ENCODE assay signal across 8 cellular contexts in the genomic region with DNA sequence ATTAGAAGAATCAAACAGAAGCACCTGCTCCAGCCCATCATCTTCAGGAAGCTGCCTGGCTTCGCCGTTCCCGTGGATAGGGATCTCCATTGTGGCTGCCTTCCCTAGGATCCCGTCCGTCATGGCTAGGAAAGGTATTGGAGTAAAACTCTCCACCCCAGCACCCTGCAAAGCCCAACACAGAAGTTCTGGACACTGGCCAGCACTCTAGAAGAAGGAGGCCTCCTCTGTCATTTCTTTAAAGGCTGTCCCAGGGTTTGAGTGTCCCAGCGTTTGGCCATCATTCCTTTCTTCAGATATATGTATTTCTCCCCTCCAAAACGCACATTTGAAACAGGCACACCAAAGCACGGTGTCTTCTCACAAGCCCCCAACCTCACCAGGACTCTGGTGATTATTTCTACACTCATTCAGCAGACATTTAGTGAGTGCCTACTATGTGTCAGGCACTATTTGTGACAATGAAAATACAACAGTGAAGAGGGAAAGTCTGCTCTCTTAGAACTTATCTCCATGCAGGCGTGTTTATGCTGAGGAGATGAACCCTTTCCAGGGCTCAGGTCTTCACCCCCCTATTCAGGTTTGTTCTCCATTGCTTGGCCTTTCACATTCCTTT. TPM values are rescaled to one million over a fixed set of nuclear protein-coding genes. Genes with fewer than 3 reads are reported as not detected.
DNase-seq lines count a peak whose midpoint lies in the region; ATAC-seq, FAIRE-seq and TF ChIP-seq lines count a peak whose summit lies in the region.

No MANE protein-coding gene starts in this region.

- H3K36me3 ChIP-seq in Karpas-422 (ENCODE audit: insufficient read depth, low read length), result peaks cover 35% of the 10 kb centered on the region
- peaks cover 6 to 56% (median 13%) of the 10 kb centered on the region in 3 experiments for H3K36me3 ChIP-seq in naive thymus-derived CD4-positive, alpha-beta T cell (ENCODE audit: control insufficient read depth in 2 of 3, insufficient read depth in 3 of 3, low read length in 3 of 3)

- CTCF ChIA-PET in naive thymus-derived CD4-positive, alpha-beta T cell (lab: Charles Lee), result no interaction called here

- H3K4me3 ChIP-seq in AG09309 (ENCODE audit: control insufficient read depth, low read depth, low read length), result peak overlapping the region; percentile 71
- peak overlapping the region; percentile 92 for H3K4me3 ChIP-seq in Karpas-422 (ENCODE audit: low read length)
- peak overlapping the region; percentile 74 for H3K4me3 ChIP-seq in naive thymus-derived CD4-positive, alpha-beta T cell (ENCODE audit: low read length)

- intact Hi-C loops in dendritic cell treated with granulocyte-macrophage colony-stimulating factor and Interleukin-4, amounts not matched to agents 40 ng/mL and 50 ng/mL, for 4 days (cut with micrococcal nuclease), result loop anchor here (2.0 to 5.0 kb wide), 4 partner anchors 90 to 246 kb away; partner anchors contain the start of genes FHIP1B, ILK, RRP8 and SMPD1
- intact Hi-C loops in naive thymus-derived CD4-positive, alpha-beta T cell (cut with micrococcal nuclease), result loop anchor here (2.0 to 10.0 kb wide), 11 partner anchors 38 to 1876 kb away; partner anchors contain the start of genes TRIM22 (in 2 of the 2), TRIM5 (in 2 of the 2), EIF3F (in 1 of the 2) and HPX (in 1 of the 2)

- H3K36me3 Mint-ChIP-seq in dendritic cell treated with granulocyte-macrophage colony-stimulating factor and Interleukin-4, amounts not matched to agents 40 ng/mL and 50 ng/mL, for 4 days (ENCODE audit: low read depth), result peaks cover 68% of the 10 kb centered on the region
- H3K36me3 Mint-ChIP-seq in naive thymus-derived CD4-positive, alpha-beta T cell, result peaks cover 12 to 38% (median 13%) of the 10 kb centered on the region in 5 donors

- peaks cover 21% of the 10 kb centered on the region for H3K4me1 ChIP-seq in Karpas-422 (ENCODE audit: low read length)
- peaks cover 22 to 24% of the 10 kb centered on the region in 2 donors for H3K4me1 ChIP-seq in naive thymus-derived CD4-positive, alpha-beta T cell (ENCODE audit: control insufficient read depth in 2 of 2, insufficient read depth in 2 of 2, low read length in 2 of 2)

- H3K9me3 ChIP-seq in Karpas-422 (ENCODE audit: low read length), result no peaks in the 10 kb centered on the region
- H3K9me3 ChIP-seq in naive thymus-derived CD4-positive, alpha-beta T cell (ENCODE audit: control insufficient read depth in 2 of 3, low read length in 3 of 3), result no peaks in the 10 kb centered on the region

- ATAC-seq in naive thymus-derived CD4-positive, alpha-beta T cell, result no peak

- no peak for FAIRE-seq in GM12891 (lab: Jason Lieb, UNC)

- no peak for DNase-seq in AG09309 (ENCODE audit: low read depth)
- no peak for DNase-seq in Karpas-422
- no peak for DNase-seq in naive thymus-derived CD4-positive, alpha-beta T cell
- no peak for DNase-seq in RPMI8226
- DNase-seq in NCI-H526 (lab: John Stamatoyannopoulos, UW), result no peak
- no peak for DNase-seq in GM12891 (ENCODE audit: insufficient read length, low spot score)
- no peak for DNase-seq in germinal center (ENCODE audit: low spot score)

- H3K27ac ChIP-seq in Karpas-422 (ENCODE audit: low read length), result no peak overlapping the region
- H3K27ac ChIP-seq in naive thymus-derived CD4-positive, alpha-beta T cell (ENCODE audit: low read depth, low read length), result peak overlapping the region; percentile 86

- peak overlapping the region; percentile 88 for H3K4me2 ChIP-seq in Karpas-422 (ENCODE audit: low read depth, low read length, poor library complexity, severe bottlenecking)

- H3K9ac ChIP-seq in Karpas-422 (ENCODE audit: low read length), result peak overlapping the region; percentile 97

- no peaks in the 10 kb centered on the region for H3K9me2 ChIP-seq in Karpas-422 (replicated peaks; ENCODE audit: insufficient read depth, low read length)

- peaks cover 15% of the 10 kb centered on the region for H4K20me1 ChIP-seq in Karpas-422 (ENCODE audit: insufficient read depth, low read depth, low read length)

- H3K27me3 ChIP-seq in Karpas-422 (ENCODE audit: low read length), result no peaks in the 10 kb centered on the region
- H3K27me3 ChIP-seq in naive thymus-derived CD4-positive, alpha-beta T cell (ENCODE audit: control insufficient read depth in 2 of 2, insufficient read depth in 2 of 2, low read length in 2 of 2), result no peaks in the 10 kb centered on the region

- H3K4me3 Mint-ChIP-seq in dendritic cell treated with granulocyte-macrophage colony-stimulating factor and Interleukin-4, amounts not matched to agents 40 ng/mL and 50 ng/mL, for 4 days, result peak overlapping the region; percentile 95
- peak overlapping the region; percentile 87 to 99 (median 97) for H3K4me3 Mint-ChIP-seq in naive thymus-derived CD4-positive, alpha-beta T cell

- no peak for TF ChIP-seq CTCF in AG09309 (IDR thresholded peaks at IDR 0.05; ENCODE audit: control insufficient read depth, insufficient read depth, low read depth, low read length, missing control alignments)

- peaks cover 49% of the 10 kb centered on the region for H3K4me1 Mint-ChIP-seq in dendritic cell treated with granulocyte-macrophage colony-stimulating factor and Interleukin-4, amounts not matched to agents 40 ng/mL and 50 ng/mL, for 4 days (ENCODE audit: low read depth)
- H3K4me1 Mint-ChIP-seq in naive thymus-derived CD4-positive, alpha-beta T cell, result peaks cover 29 to 48% (median 43%) of the 10 kb centered on the region in 7 donors

- peaks cover 56% of the 10 kb centered on the region for H3K79me2 ChIP-seq in Karpas-422 (ENCODE audit: low read length)

- POLR2A ChIA-PET in naive thymus-derived CD4-positive, alpha-beta T cell (lab: Charles Lee), result no interaction called here

- H3K9me3 Mint-ChIP-seq in dendritic cell treated with granulocyte-macrophage colony-stimulating factor and Interleukin-4, amounts not matched to agents 40 ng/mL and 50 ng/mL, for 4 days, result no peaks in the 10 kb centered on the region
- H3K9me3 Mint-ChIP-seq in naive thymus-derived CD4-positive, alpha-beta T cell, result peaks cover 0 to 1% (median 0%) of the 10 kb centered on the region in 11 donors

- H3K27me3 Mint-ChIP-seq in dendritic cell treated with granulocyte-macrophage colony-stimulating factor and Interleukin-4, amounts not matched to agents 40 ng/mL and 50 ng/mL, for 4 days, result no peaks in the 10 kb centered on the region
- H3K27me3 Mint-ChIP-seq in naive thymus-derived CD4-positive, alpha-beta T cell, result no peaks in the 10 kb centered on the region

- no peak overlapping the region; the same call in 1 of the 2 replicates for H2AFZ ChIP-seq in Karpas-422 (ENCODE audit: low read length)

- TF ChIP-seq POLR2A in GM12891 (IDR thresholded peaks at IDR 0.05; ENCODE audit: low read depth, low read length), result no peak

- peak overlapping the region; percentile 96 for H3K27ac Mint-ChIP-seq in dendritic cell treated with granulocyte-macrophage colony-stimulating factor and Interleukin-4, amounts not matched to agents 40 ng/mL and 50 ng/mL, for 4 days
- H3K27ac Mint-ChIP-seq in naive thymus-derived CD4-positive, alpha-beta T cell, result peak overlapping the region; percentile 93 to 99 (median 98)

TF ChIP-seq in GM12891, 5 proteins besides CTCF, POLR2A, EP300 and RAD21:
- TF ChIP-seq TAF1 (IDR thresholded peaks at IDR 0.05; ENCODE audit: low read depth, low read length) (no peak), POU2F2 (IDR thresholded peaks at IDR 0.05; ENCODE audit: low read depth, low read length) (no peak), PAX5 (IDR thresholded peaks at IDR 0.05; ENCODE audit: insufficient read depth, low read length, severe bottlenecking) (no peak), SPI1 (IDR thresholded peaks at IDR 0.05; ENCODE audit: low read depth, low read length) (no peak), POLR2AphosphoS5 (IDR thresholded peaks at IDR 0.05; ENCODE audit: low read depth, low read length) (no peak)

RNA-seq across cellular contexts. Expression of gene ARFIP2, which starts 0.7 kb away (rescaled TPM):
- total RNA-seq in Karpas-422 (2014; rRNA removed; shearing (Covaris generic); ENCODE audit: low replicate concordance), result 36.3 and 49.7 TPM in 2 replicates
- 10 to 100 TPM; 48.6 to 63.4 (median 53.8) TPM for total RNA-seq in naive thymus-derived CD4-positive, alpha-beta T cell
- 10 to 100 TPM; 35.7 to 45.7 TPM for polyA plus RNA-seq in naive thymus-derived CD4-positive, alpha-beta T cell
- 34.4 TPM for polyA plus RNA-seq in GM12891 (2012; ENCODE audit: low read depth, missing spikeins)

RNA-seq across cellular contexts. Expression of gene TIMM10B, which starts 0.9 kb away (rescaled TPM):
- 36.3 and 57.2 TPM in 2 replicates for total RNA-seq in Karpas-422 (2014; rRNA removed; shearing (Covaris generic); ENCODE audit: low replicate concordance)
- total RNA-seq in naive thymus-derived CD4-positive, alpha-beta T cell, result 10 to 100 TPM; 39.3 to 68.4 (median 59.2) TPM
- polyA plus RNA-seq in naive thymus-derived CD4-positive, alpha-beta T cell, result 10 to 100 TPM; 32.8 to 38.8 TPM
- 26.1 TPM for polyA plus RNA-seq in GM12891 (2012; ENCODE audit: low read depth, missing spikeins)

RNA-seq across cellular contexts. Expression of gene TRIM3, which starts 6.7 kb away (rescaled TPM):
- 13.3 and 20.4 TPM in 2 replicates for total RNA-seq in Karpas-422 (2014; rRNA removed; shearing (Covaris generic); ENCODE audit: low replicate concordance)
- 10 to 100 TPM in 4 of 5 experiments, 1 to 10 TPM in 1; 8.1 to 20.7 (median 17.2) TPM for total RNA-seq in naive thymus-derived CD4-positive, alpha-beta T cell
- polyA plus RNA-seq in naive thymus-derived CD4-positive, alpha-beta T cell, result 1 to 10 TPM; 1.6 to 4.2 TPM
- polyA plus RNA-seq in GM12891 (2012; ENCODE audit: low read depth, missing spikeins), result 3.9 TPM

RNA-seq across cellular contexts. Expression of gene DNHD1, which starts 16.7 kb away (rescaled TPM):
- total RNA-seq in Karpas-422 (2014; rRNA removed; shearing (Covaris generic); ENCODE audit: low replicate concordance), result 40.3 and 53.5 TPM in 2 replicates
- total RNA-seq in naive thymus-derived CD4-positive, alpha-beta T cell, result 10 to 100 TPM; 24.0 to 65.8 (median 62.2) TPM
- 1 to 10 TPM in 1 of 2 donors, under 1 TPM in 1; 0.90 to 2.8 TPM for polyA plus RNA-seq in naive thymus-derived CD4-positive, alpha-beta T cell
- 11.9 TPM for polyA plus RNA-seq in GM12891 (2012; ENCODE audit: low read depth, missing spikeins)

RNA-seq across cellular contexts. Expression of gene HPX, which starts 39.6 kb away (rescaled TPM):
- 0.22 TPM in 1 of 2 replicates, not detected in the other for total RNA-seq in Karpas-422 (2014; rRNA removed; shearing (Covaris generic); ENCODE audit: low replicate concordance)
- total RNA-seq in naive thymus-derived CD4-positive, alpha-beta T cell, result 1 to 10 TPM in 4 of 5 experiments, under 1 TPM in 1; 0.56 to 7.0 (median 1.7) TPM
- polyA plus RNA-seq in naive thymus-derived CD4-positive, alpha-beta T cell, result not detected
- 11.3 TPM for polyA plus RNA-seq in GM12891 (2012; ENCODE audit: low read depth, missing spikeins)
